ENCODE assay signal across 19 cellular contexts in the genomic region with DNA sequence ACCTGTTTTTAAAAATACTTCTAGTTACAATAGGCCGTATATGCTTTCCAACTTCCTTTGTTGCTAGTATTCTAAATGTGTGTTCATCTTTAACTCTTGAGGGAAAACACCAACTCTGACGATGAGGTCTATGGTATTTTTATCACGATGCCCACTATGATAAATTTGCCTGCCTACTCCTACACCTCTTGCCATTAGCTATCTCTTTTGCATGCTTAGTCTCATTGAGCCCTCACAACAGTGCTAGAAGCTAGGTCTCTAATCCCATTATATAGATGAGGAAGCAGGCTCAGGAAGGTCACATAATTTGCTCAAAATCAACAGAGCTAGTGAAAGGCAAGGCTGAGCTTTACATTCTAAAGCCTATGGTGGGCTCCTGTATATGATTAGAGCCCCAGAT. TPM values are rescaled to one million over a fixed set of nuclear protein-coding genes. Genes with fewer than 3 reads are reported as not detected.
DNase-seq lines count a peak whose midpoint lies in the region; ATAC-seq, FAIRE-seq and TF ChIP-seq lines count a peak whose summit lies in the region.
"Had no signal": no experiment of that assay in that cellular context is flagged by ENCODE, and none has a peak within 500 bp of the region (broad histone marks: within the 10 kb centered on the region; RNA-seq: fewer than 3 reads in every experiment).

No MANE protein-coding gene starts in this region.

- H3K4me3 Mint-ChIP-seq in activated naive CD8-positive, alpha-beta T cell treated with anti-CD3 and anti-CD28 coated beads, Interleukin-2, amount 50 U/mL, for 24 hours, result no peak overlapping the region
- H3K4me3 Mint-ChIP-seq in activated naive CD8-positive, alpha-beta T cell treated with anti-CD3 and anti-CD28 coated beads for 36 hours, result no peak overlapping the region
- no peak overlapping the region for H3K4me3 Mint-ChIP-seq in stimulated activated naive B cell treated with anti-CD40 and anti-IgM and Interleukin-4, amounts not matched to agents 10 μg/mL and 1 μg/mL and 100 μg/mL, for 72 hours
- H3K4me3 Mint-ChIP-seq: CD4-positive, alpha-beta T cell; GM23338; HFFc6 had no signal

- H2BK15ac ChIP-seq in mesendoderm (replicated peaks; ENCODE audit: low read depth), result no peak overlapping the region

- H3K4me2 ChIP-seq in Loucy (ENCODE audit: low read depth, low read length, poor library complexity, severe bottlenecking) (peak overlapping the region; percentile 30), mesendoderm (ENCODE audit: low read length) (no peak overlapping the region)
- H3K4me2 ChIP-seq: BLaER1 treated with 17β-estradiol and CSF1 and Interleukin-3, amounts not matched to agents 10 nM and 100 nM; GM23338 had no signal

- peaks cover 53% of the 10 kb centered on the region; the same call in 1 of the 2 replicates for H3K36me3 ChIP-seq in Loucy (ENCODE audit: insufficient read depth, low read length)
- H3K36me3 ChIP-seq in mesendoderm (ENCODE audit: control insufficient read depth, insufficient read depth, low read length), result peaks cover 9% of the 10 kb centered on the region
- H3K36me3 ChIP-seq in small intestine (ENCODE audit: control insufficient read depth in 2 of 2, insufficient read depth in 2 of 2, low read length in 2 of 2), result peaks cover 27 to 31% of the 10 kb centered on the region in 2 donors

- H2AK5ac ChIP-seq in mesendoderm (ENCODE audit: low read length), result no peak overlapping the region

- peak overlapping the region; percentile 60 for H3K27ac Mint-ChIP-seq in activated naive CD8-positive, alpha-beta T cell treated with anti-CD3 and anti-CD28 coated beads, Interleukin-2, amount 50 U/mL, for 24 hours
- H3K27ac Mint-ChIP-seq in activated naive CD8-positive, alpha-beta T cell treated with anti-CD3 and anti-CD28 coated beads for 36 hours, result no peak overlapping the region
- no peak overlapping the region for H3K27ac Mint-ChIP-seq in stimulated activated naive B cell treated with anti-CD40 and anti-IgM and Interleukin-4, amounts not matched to agents 10 μg/mL and 1 μg/mL and 100 μg/mL, for 72 hours
- H3K27ac Mint-ChIP-seq: CD4-positive, alpha-beta T cell; GM23338; HFFc6 had no signal

- H3K4me1 Mint-ChIP-seq in activated naive CD8-positive, alpha-beta T cell treated with anti-CD3 and anti-CD28 coated beads, Interleukin-2, amount 50 U/mL, for 24 hours, result peaks cover 5% of the 10 kb centered on the region
- peaks cover 26% of the 10 kb centered on the region for H3K4me1 Mint-ChIP-seq in activated naive CD8-positive, alpha-beta T cell treated with anti-CD3 and anti-CD28 coated beads for 36 hours
- H3K4me1 Mint-ChIP-seq in stimulated activated naive B cell treated with anti-CD40 and anti-IgM and Interleukin-4, amounts not matched to agents 10 μg/mL and 1 μg/mL and 100 μg/mL, for 72 hours, result peaks cover 5 to 15% of the 10 kb centered on the region in 2 donors

- H3K27ac ChIP-seq in mesendoderm (ENCODE audit: low read depth, low read length) (no peak overlapping the region), small intestine (ENCODE audit: low read depth in 1 of 2, low read length in 1 of 2) (no peak overlapping the region)
- H3K27ac ChIP-seq: BLaER1 treated with 17β-estradiol and CSF1 and Interleukin-3, amounts not matched to agents 10 nM and 100 nM; HL-60 had no signal

- H2AFZ ChIP-seq in Loucy (ENCODE audit: low read length), result no peak overlapping the region
- H2AFZ ChIP-seq: GM23338 had no signal

- H3K79me1 ChIP-seq in mesendoderm (ENCODE audit: low read length), result peaks cover 5% of the 10 kb centered on the region

- H3K27me3 ChIP-seq in Loucy (ENCODE audit: insufficient read depth, low read length, poor library complexity, severe bottlenecking) (no peaks in the 10 kb centered on the region), mesendoderm (ENCODE audit: insufficient read depth, low read length, poor library complexity) (no peaks in the 10 kb centered on the region), small intestine (ENCODE audit: control insufficient read depth in 2 of 2, insufficient read depth in 2 of 2, low read length in 2 of 2) (no peaks in the 10 kb centered on the region)
- H3K27me3 ChIP-seq: BLaER1 treated with 17β-estradiol and CSF1 and Interleukin-3, amounts not matched to agents 10 nM and 100 nM had no signal

- H3K9me3 Mint-ChIP-seq in activated naive CD8-positive, alpha-beta T cell treated with anti-CD3 and anti-CD28 coated beads, Interleukin-2, amount 50 U/mL, for 24 hours, result no peaks in the 10 kb centered on the region
- H3K9me3 Mint-ChIP-seq in activated naive CD8-positive, alpha-beta T cell treated with anti-CD3 and anti-CD28 coated beads for 36 hours, result no peaks in the 10 kb centered on the region
- no peaks in the 10 kb centered on the region for H3K9me3 Mint-ChIP-seq in stimulated activated naive B cell treated with anti-CD40 and anti-IgM and Interleukin-4, amounts not matched to agents 10 μg/mL and 1 μg/mL and 100 μg/mL, for 72 hours
- H3K9me3 Mint-ChIP-seq: CD4-positive, alpha-beta T cell; GM23338; HFFc6 had no signal

- H3K23ac ChIP-seq in mesendoderm (ENCODE audit: low read length), result no peak overlapping the region

- H2BK5ac ChIP-seq in mesendoderm (ENCODE audit: low read length), result no peak overlapping the region

- no peak for DNase-seq in activated naive CD8-positive, alpha-beta T cell treated with anti-CD3 and anti-CD28 coated beads, Interleukin-2, amount 50 U/mL, for 24 hours
- no peak for DNase-seq in activated naive CD8-positive, alpha-beta T cell treated with anti-CD3 and anti-CD28 coated beads for 36 hours
- DNase-seq in mesendoderm (peak; percentile 10), small intestine (no peak), DMS114 treated with DMSO at 0.1 percent for 48 hours (lab: John Stamatoyannopoulos, UW; ENCODE audit: unreplicated experiment) (no peak), left cardiac atrium (no peak)
- DNase-seq in stimulated activated naive B cell treated with anti-CD40 and anti-IgM and Interleukin-4, amounts not matched to agents 10 μg/mL and 1 μg/mL and 100 μg/mL, for 72 hours, result no peak
- DNase-seq: 8988T; CD4-positive, alpha-beta T cell; DND-41; EL; HFFc6 had no signal

- no peak for TF ChIP-seq CTCF in Loucy (conservative IDR thresholded peaks at IDR 0.05; ENCODE audit: low read length)

- no peaks in the 10 kb centered on the region for H3F3A ChIP-seq in Loucy (ENCODE audit: low read depth)

- H3K4ac ChIP-seq in mesendoderm (ENCODE audit: low read depth, low read length), result no peak overlapping the region

- no peak overlapping the region for H3K56ac ChIP-seq in mesendoderm (ENCODE audit: low read length)

- no peak for FAIRE-seq in small intestine (lab: Jason Lieb, UNC)
- FAIRE-seq: GM12878, H54 had no signal

- no peak for ATAC-seq in activated naive CD8-positive, alpha-beta T cell treated with anti-CD3 and anti-CD28 coated beads, Interleukin-2, amount 50 U/mL, for 24 hours
- ATAC-seq in stimulated activated naive B cell treated with anti-CD40 and anti-IgM and Interleukin-4, amounts not matched to agents 10 μg/mL and 1 μg/mL and 100 μg/mL, for 72 hours (replicated peaks), result peak; percentile 25 to 38
- ATAC-seq in left cardiac atrium, result no peak
- ATAC-seq: GM12878, GM23338, HCT116 had no signal

- H4K5ac ChIP-seq in mesendoderm (ENCODE audit: low read length), result no peak overlapping the region

- intact Hi-C loops in left cardiac atrium (cut with DNase I), result no loop called here

- H2BK120ac ChIP-seq in mesendoderm (ENCODE audit: low read depth, low read length), result no peak overlapping the region

- no peaks in the 10 kb centered on the region for H3K27me3 Mint-ChIP-seq in activated naive CD8-positive, alpha-beta T cell treated with anti-CD3 and anti-CD28 coated beads, Interleukin-2, amount 50 U/mL, for 24 hours
- no peaks in the 10 kb centered on the region for H3K27me3 Mint-ChIP-seq in activated naive CD8-positive, alpha-beta T cell treated with anti-CD3 and anti-CD28 coated beads for 36 hours
- no peaks in the 10 kb centered on the region for H3K27me3 Mint-ChIP-seq in stimulated activated naive B cell treated with anti-CD40 and anti-IgM and Interleukin-4, amounts not matched to agents 10 μg/mL and 1 μg/mL and 100 μg/mL, for 72 hours
- H3K27me3 Mint-ChIP-seq: CD4-positive, alpha-beta T cell had no signal

- H3K79me2 ChIP-seq in Loucy (ENCODE audit: insufficient read depth, low read length) (peaks cover 8% of the 10 kb centered on the region; the same call in 1 of the 2 replicates), mesendoderm (ENCODE audit: control insufficient read depth, insufficient read depth, low read length) (no peaks in the 10 kb centered on the region)

- H4K20me1 ChIP-seq in Loucy (ENCODE audit: insufficient read depth, low read length, poor library complexity, severe bottlenecking), result no peaks in the 10 kb centered on the region

- no peak overlapping the region for H3K18ac ChIP-seq in mesendoderm (ENCODE audit: low read length)

- no CpG with 5 or more reads among the region's 3 CpGs for WGBS in mesendoderm (ENCODE audit: extremely low coverage, insufficient coverage, low lambda C conversion rate)
- 79 to 86% (median 84%) methylated on average over 3 of the region's 3 CpGs for WGBS in small intestine, 3 donors

- no peak overlapping the region for H3K9ac ChIP-seq in Loucy (ENCODE audit: low read depth, low read length, poor library complexity, severe bottlenecking)
- H3K9ac ChIP-seq in mesendoderm (ENCODE audit: low read length), result no peak overlapping the region
- H3K9ac ChIP-seq: BLaER1 treated with 17β-estradiol and CSF1 and Interleukin-3, amounts not matched to agents 10 nM and 100 nM had no signal

- H3K4me1 ChIP-seq in Loucy (ENCODE audit: insufficient read depth, low read length, poor library complexity, severe bottlenecking) (no peaks in the 10 kb centered on the region), mesendoderm (ENCODE audit: control insufficient read depth, low read depth, low read length) (no peaks in the 10 kb centered on the region), small intestine (ENCODE audit: control insufficient read depth in 2 of 2, insufficient read depth in 1 of 2, low read depth in 1 of 2, low read length in 1 of 2) (no peaks in the 10 kb centered on the region)
- H3K4me1 ChIP-seq: BLaER1 treated with 17β-estradiol and CSF1 and Interleukin-3, amounts not matched to agents 10 nM and 100 nM had no signal

- H3K36me3 Mint-ChIP-seq in activated naive CD8-positive, alpha-beta T cell treated with anti-CD3 and anti-CD28 coated beads, Interleukin-2, amount 50 U/mL, for 24 hours (ENCODE audit: low read depth), result peaks cover 34% of the 10 kb centered on the region
- H3K36me3 Mint-ChIP-seq in activated naive CD8-positive, alpha-beta T cell treated with anti-CD3 and anti-CD28 coated beads for 36 hours, result peaks cover 25% of the 10 kb centered on the region
- H3K36me3 Mint-ChIP-seq in stimulated activated naive B cell treated with anti-CD40 and anti-IgM and Interleukin-4, amounts not matched to agents 10 μg/mL and 1 μg/mL and 100 μg/mL, for 72 hours, result peaks cover 41 to 56% of the 10 kb centered on the region in 2 donors

- no peaks in the 10 kb centered on the region for H3K9me2 ChIP-seq in Loucy (replicated peaks; ENCODE audit: low read depth, low read length)

- H3K9me3 ChIP-seq in Loucy (ENCODE audit: insufficient read depth, low read depth, low read length) (no peaks in the 10 kb centered on the region), small intestine (ENCODE audit: control insufficient read depth, low read depth) (no peaks in the 10 kb centered on the region)
- H3K9me3 ChIP-seq: BLaER1 treated with 17β-estradiol and CSF1 and Interleukin-3, amounts not matched to agents 10 nM and 100 nM had no signal

- H4K8ac ChIP-seq in mesendoderm (ENCODE audit: low read depth, low read length), result no peak overlapping the region

- H3K4me3 ChIP-seq in Loucy (ENCODE audit: low read length, poor library complexity, severe bottlenecking), result no peak overlapping the region
- H3K4me3 ChIP-seq in mesendoderm (ENCODE audit: low read length), result no peak overlapping the region
- no peak overlapping the region for H3K4me3 ChIP-seq in small intestine (ENCODE audit: low read depth in 1 of 2, low read length in 2 of 2)
- H3K4me3 ChIP-seq: BLaER1 treated with 17β-estradiol and CSF1 and Interleukin-3, amounts not matched to agents 10 nM and 100 nM; GM12878; GM23338 had no signal

RNA-seq across cellular contexts. Expression of a gene that starts 13.2 kb away (rescaled TPM):
- 10 to 100 TPM; 30.0 to 30.5 TPM for total RNA-seq in activated naive CD8-positive, alpha-beta T cell treated with anti-CD3 and anti-CD28 coated beads for 36 hours
- polyA plus RNA-seq in mesendoderm (2013, experiment 1 of 2), result 30.3 TPM
- polyA plus RNA-seq in mesendoderm (2013, experiment 2 of 2), result 29.0 TPM
- polyA plus RNA-seq in small intestine, result 10 to 100 TPM; 15.7 to 24.2 (median 22.2) TPM
- total RNA-seq in left cardiac atrium, result 10 to 100 TPM; 14.1 to 17.7 TPM

RNA-seq across cellular contexts. Expression of a gene that starts 56.7 kb away (rescaled TPM):
- 10 to 100 TPM; 10.5 to 14.6 TPM for total RNA-seq in activated naive CD8-positive, alpha-beta T cell treated with anti-CD3 and anti-CD28 coated beads for 36 hours
- polyA plus RNA-seq in mesendoderm (2013, experiment 1 of 2), result 49.0 TPM
- 50.3 TPM for polyA plus RNA-seq in mesendoderm (2013, experiment 2 of 2)
- 10 to 100 TPM; 24.3 to 30.2 (median 26.4) TPM for polyA plus RNA-seq in small intestine
- total RNA-seq in left cardiac atrium, result 10 to 100 TPM; 45.8 to 64.3 TPM

Comparison
In these comparisons a context has a peak if more than half of its experiments do, and no peak if none do; other contexts are left out.
1. ATAC-seq: peak in stimulated activated naive B cell treated with anti-CD40 and anti-IgM and Interleukin-4, amounts not matched to agents 10 μg/mL and 1 μg/mL and 100 μg/mL, for 72 hours (2 of 2); none in activated naive CD8-positive, alpha-beta T cell treated with anti-CD3 and anti-CD28 coated beads, Interleukin-2, amount 50 U/mL, for 24 hours (single experiment) and left cardiac atrium (0 of 2).